18 cellular contexts compared by ENCODE assay signal in the genomic region with DNA sequence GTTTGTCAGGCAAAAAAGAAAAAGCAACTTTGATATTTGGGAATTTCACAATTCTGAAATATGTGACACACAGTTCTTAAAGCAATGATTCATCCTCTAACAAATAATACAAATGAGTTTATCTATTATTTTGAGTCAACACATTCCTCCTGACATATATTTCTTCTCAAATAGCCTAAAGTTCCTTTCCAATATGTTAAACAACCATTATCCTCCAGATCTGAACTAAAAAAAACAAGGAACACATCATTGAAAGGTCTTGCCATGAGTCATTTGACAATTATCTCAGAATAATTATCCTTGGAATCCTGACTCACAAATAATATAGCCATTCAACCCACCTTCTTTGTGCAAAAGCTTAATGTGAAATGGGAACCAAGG.
A peak's percentile ranks its signal among the peaks of the same experiment; 100 is the strongest.
DNase-seq lines count a peak whose midpoint lies in the region; ATAC-seq, FAIRE-seq and TF ChIP-seq lines count a peak whose summit lies in the region.
"Had no signal": no experiment of that assay in that cellular context is flagged by ENCODE, and none has a peak within 500 bp of the region (broad histone marks: within the 10 kb centered on the region; RNA-seq: fewer than 3 reads in every experiment).

No MANE protein-coding gene starts in this region.

- TF ChIP-seq CTCF in HepG2 (CRISPR knock-in tag; IDR thresholded peaks at IDR 0.05) = no peak
- no peak for TF ChIP-seq CTCF in right lobe of liver (IDR thresholded peaks at IDR 0.05)
- TF ChIP-seq CTCF in fibroblast of the aortic adventitia (IDR thresholded peaks at IDR 0.05; ENCODE audit: insufficient read depth, low read length) = no peak
- no peak for TF ChIP-seq CTCF in lower leg skin (IDR thresholded peaks at IDR 0.05)

- POLR2A ChIA-PET in HepG2 (lab: Yijun Ruan, JAX) = no interaction called here

- ATAC-seq in HepG2 (no peak), right lobe of liver (no peak), SK-N-SH treated with all-trans-retinoic acid at 6 μM for 48 hours (peak; percentile 72)
- ATAC-seq: left cardiac atrium had no signal

- H2AFZ ChIP-seq in HepG2 (ENCODE audit: low read length) = no peak overlapping the region
- H2AFZ ChIP-seq: neural progenitor cell had no signal

- H4K20me1 ChIP-seq in HepG2 (ENCODE audit: insufficient read depth, low read length) = no peaks in the 10 kb centered on the region

- peak; percentile 1 for DNase-seq in HepG2 (ENCODE audit: low spot score)
- DNase-seq in right lobe of liver = no peak
- peak; percentile 75 for DNase-seq in fibroblast of the aortic adventitia (ENCODE audit: low read depth)
- no peak for DNase-seq in stimulated activated CD4-positive, alpha-beta T cell treated with anti-CD3 and anti-CD28 coated beads, Interleukin-4, amount 100 ng/mL, for 24 hours
- no peak for DNase-seq in NCI-H524 treated with DMSO at 0.1 percent for 48 hours (lab: John Stamatoyannopoulos, UW)
- no peak for DNase-seq in SHP77 (lab: John Stamatoyannopoulos, UW)
- DNase-seq in lower leg skin (ENCODE audit: low spot score in 2 of 2) = no peak
- DNase-seq: ACHN; activated CD4-positive, alpha-beta T cell treated with anti-CD3 and anti-CD28 coated beads, Interleukin-2, amount 10 ng/mL, durations not matched to agents 7 days and 5 days; activated effector memory CD4-positive, alpha-beta T cell treated with Interleukin-2 at 50 U/mL for 16 hours; central memory CD4-positive, alpha-beta T cell; DMS53; left cardiac atrium; NCI-H2107; stimulated activated CD4-positive, alpha-beta T cell treated with anti-CD3 and anti-CD28 coated beads, Interleukin-15, amount 100 ng/mL, for 24 hours had no signal

- FAIRE-seq in HepG2 (lab: Jason Lieb, UNC) = no peak

- in situ Hi-C loops in HepG2 (cut with HindIII; ENCODE audit: extremely low pct_ligation_motif_present, low pct_unique_long_range_greater_than_20kb) = no loop called here

- H3K9me3 ChIP-seq in HepG2 (ENCODE audit: low read length) (no peaks in the 10 kb centered on the region), right lobe of liver (no peaks in the 10 kb centered on the region)

- H3K27ac ChIP-seq in HepG2 (ENCODE audit: extremely low read length, insufficient read depth, low read length) (no peak overlapping the region), right lobe of liver (no peak overlapping the region)
- H3K27ac ChIP-seq: KMS-11, neural progenitor cell had no signal

- no peak for TF ChIP-seq RAD21 in HepG2 (CRISPR knock-in tag; IDR thresholded peaks at IDR 0.05)

- H3K4me3 ChIP-seq in HepG2 (replicated peaks in 1 of 3; ENCODE audit: insufficient read depth in 1 of 3, low read depth in 2 of 3, low read length in 3 of 3) (no peak overlapping the region), right lobe of liver (no peak overlapping the region), fibroblast of the aortic adventitia (ENCODE audit: low read depth, low read length) (no peak overlapping the region), lower leg skin (ENCODE audit: low read depth, poor library complexity, severe bottlenecking) (no peak overlapping the region)
- H3K4me3 ChIP-seq: neural progenitor cell had no signal

- H3K9ac ChIP-seq in HepG2 (ENCODE audit: insufficient read depth, low read depth, low read length) = no peak overlapping the region
- H3K9ac ChIP-seq: KMS-11, neural progenitor cell had no signal

- no peak for TF ChIP-seq EP300 in HepG2 (IDR thresholded peaks at IDR 0.05; ENCODE audit: low read depth in 2 of 2, low read length in 2 of 2)
- TF ChIP-seq EP300 in HepG2 (CRISPR knock-in tag; IDR thresholded peaks at IDR 0.05; ENCODE audit: borderline replicate concordance) = no peak

- intact Hi-C loops in HepG2 (cut with micrococcal nuclease; ENCODE audit: unreplicated experiment) = no loop called here
- intact Hi-C loops in right lobe of liver (cut with DNase I) = no loop called here
- intact Hi-C loops in lower leg skin (cut with DNase I; ENCODE audit: low total_unique reads) = no loop called here

- CTCF ChIA-PET in HepG2 (lab: Yijun Ruan, JAX; ENCODE audit: low intra/inter-chr PET ratio, low total read pairs) = no interaction called here

- H3K4me1 ChIP-seq in HepG2 (ENCODE audit: insufficient read depth, low read length) (no peaks in the 10 kb centered on the region), right lobe of liver (no peaks in the 10 kb centered on the region)
- H3K4me1 ChIP-seq: neural progenitor cell had no signal

- H3K36me3 ChIP-seq in HepG2 (replicated peaks in 1 of 2; ENCODE audit: control insufficient read depth in 1 of 2, insufficient read depth in 2 of 2, low read length in 2 of 2) = no peaks in the 10 kb centered on the region
- H3K36me3 ChIP-seq in right lobe of liver = no peaks in the 10 kb centered on the region
- H3K36me3 ChIP-seq: neural progenitor cell had no signal

- no peak overlapping the region for H3K4me2 ChIP-seq in HepG2 (ENCODE audit: low read depth, low read length)
- H3K4me2 ChIP-seq: KMS-11, neural progenitor cell had no signal

- H3K27me3 ChIP-seq in HepG2 (ENCODE audit: control insufficient read depth in 1 of 2, insufficient read depth in 2 of 2, low read length in 2 of 2) (no peaks in the 10 kb centered on the region), right lobe of liver (no peaks in the 10 kb centered on the region)
- H3K27me3 ChIP-seq: neural progenitor cell had no signal

- no TSS peak for BruUV-seq in HepG2 (replicated peaks; lab: Mats Ljungman, UMichigan)

- no peaks in the 10 kb centered on the region for H3K79me2 ChIP-seq in HepG2 (ENCODE audit: insufficient read depth, low read length)

- TF ChIP-seq POLR2A in HepG2 (IDR thresholded peaks at IDR 0.05; ENCODE audit: insufficient read depth in 1 of 2, low read depth in 2 of 2, low read length in 2 of 2) (no peak), right lobe of liver (IDR thresholded peaks at IDR 0.05) (no peak), lower leg skin (IDR thresholded peaks at IDR 0.05) (no peak)

TF ChIP-seq in HepG2, 621 proteins besides CTCF, POLR2A, EP300 and RAD21 (continues in another document):
- TF ChIP-seq HMG20A (CRISPR knock-in tag; IDR thresholded peaks at IDR 0.05; ENCODE audit: borderline replicate concordance) = no peak
- TF ChIP-seq ZNF616 (CRISPR knock-in tag; IDR thresholded peaks at IDR 0.05; ENCODE audit: low read depth) = no peak
- TF ChIP-seq HNRNPUL1 (IDR thresholded peaks at IDR 0.05; ENCODE audit: low read depth, low read length) = no peak
- TF ChIP-seq, protein P1, sequence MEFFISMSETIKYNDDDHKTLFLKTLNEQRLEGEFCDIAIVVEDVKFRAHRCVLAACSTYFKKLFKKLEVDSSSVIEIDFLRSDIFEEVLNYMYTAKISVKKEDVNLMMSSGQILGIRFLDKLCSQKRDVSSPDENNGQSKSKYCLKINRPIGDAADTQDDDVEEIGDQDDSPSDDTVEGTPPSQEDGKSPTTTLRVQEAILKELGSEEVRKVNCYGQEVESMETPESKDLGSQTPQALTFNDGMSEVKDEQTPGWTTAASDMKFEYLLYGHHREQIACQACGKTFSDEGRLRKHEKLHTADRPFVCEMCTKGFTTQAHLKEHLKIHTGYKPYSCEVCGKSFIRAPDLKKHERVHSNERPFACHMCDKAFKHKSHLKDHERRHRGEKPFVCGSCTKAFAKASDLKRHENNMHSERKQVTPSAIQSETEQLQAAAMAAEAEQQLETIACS (CRISPR knock-in tag; IDR thresholded peaks at IDR 0.05) = no peak
- TF ChIP-seq RFX1 (IDR thresholded peaks at IDR 0.05) = no peak
- TF ChIP-seq ETV5 (CRISPR knock-in tag; IDR thresholded peaks at IDR 0.05; ENCODE audit: borderline replicate concordance) = no peak
- no peak for TF ChIP-seq SSRP1 (CRISPR knock-in tag; IDR thresholded peaks at IDR 0.05)
- TF ChIP-seq REXO4 (CRISPR knock-in tag; IDR thresholded peaks at IDR 0.05; ENCODE audit: borderline replicate concordance) = no peak
- no peak for TF ChIP-seq KLF12 (CRISPR knock-in tag; IDR thresholded peaks at IDR 0.05; ENCODE audit: borderline replicate concordance)
- no peak for TF ChIP-seq ARNT2 (CRISPR knock-in tag; IDR thresholded peaks at IDR 0.05; ENCODE audit: low read depth)
- TF ChIP-seq ZNF33B (CRISPR knock-in tag; IDR thresholded peaks at IDR 0.05) = no peak
- TF ChIP-seq MLLT10 (CRISPR knock-in tag; IDR thresholded peaks at IDR 0.05) = no peak
- TF ChIP-seq ATF7-NPFF (CRISPR knock-in tag; IDR thresholded peaks at IDR 0.05; ENCODE audit: low read depth) = no peak
- no peak for TF ChIP-seq NR2F2 (IDR thresholded peaks at IDR 0.05; ENCODE audit: borderline replicate concordance, low read depth)
- no peak for TF ChIP-seq ZNF557 (CRISPR knock-in tag; IDR thresholded peaks at IDR 0.05)

TF ChIP-seq in SK-N-SH treated with all-trans-retinoic acid at 6 μM for 48 hours, 23 proteins besides CTCF, POLR2A, EP300 and RAD21 (continues in another document):
- TF ChIP-seq, protein P2, sequence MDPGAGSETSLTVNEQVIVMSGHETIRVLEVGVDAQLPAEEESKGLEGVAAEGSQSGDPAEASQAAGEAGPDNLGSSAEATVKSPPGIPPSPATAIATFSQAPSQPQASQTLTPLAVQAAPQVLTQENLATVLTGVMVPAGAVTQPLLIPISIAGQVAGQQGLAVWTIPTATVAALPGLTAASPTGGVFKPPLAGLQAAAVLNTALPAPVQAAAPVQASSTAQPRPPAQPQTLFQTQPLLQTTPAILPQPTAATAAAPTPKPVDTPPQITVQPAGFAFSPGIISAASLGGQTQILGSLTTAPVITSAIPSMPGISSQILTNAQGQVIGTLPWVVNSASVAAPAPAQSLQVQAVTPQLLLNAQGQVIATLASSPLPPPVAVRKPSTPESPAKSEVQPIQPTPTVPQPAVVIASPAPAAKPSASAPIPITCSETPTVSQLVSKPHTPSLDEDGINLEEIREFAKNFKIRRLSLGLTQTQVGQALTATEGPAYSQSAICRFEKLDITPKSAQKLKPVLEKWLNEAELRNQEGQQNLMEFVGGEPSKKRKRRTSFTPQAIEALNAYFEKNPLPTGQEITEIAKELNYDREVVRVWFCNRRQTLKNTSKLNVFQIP (CRISPR knock-in tag; IDR thresholded peaks at IDR 0.05; ENCODE audit: borderline replicate concordance, low read depth) = no peak
- TF ChIP-seq TOX (CRISPR knock-in tag; IDR thresholded peaks at IDR 0.05; ENCODE audit: borderline replicate concordance) = peak; percentile 70; the same call in 1 of the 2 replicates
- TF ChIP-seq ZNF565 (CRISPR knock-in tag; conservative IDR thresholded peaks at IDR 0.05; ENCODE audit: low read depth) = no peak
- TF ChIP-seq OSR1 (CRISPR knock-in tag; IDR thresholded peaks at IDR 0.05) = no peak
- no peak for TF ChIP-seq CSDC2 (CRISPR knock-in tag; IDR thresholded peaks at IDR 0.05)
- TF ChIP-seq SNAI2 (CRISPR knock-in tag; IDR thresholded peaks at IDR 0.05) = no peak
- no peak for TF ChIP-seq ARNTL (CRISPR knock-in tag; IDR thresholded peaks at IDR 0.05; ENCODE audit: borderline replicate concordance, low read depth)
- TF ChIP-seq ZFP3 (CRISPR knock-in tag; IDR thresholded peaks at IDR 0.05) = no peak
- no peak for TF ChIP-seq PPARA (CRISPR knock-in tag; IDR thresholded peaks at IDR 0.05; ENCODE audit: borderline replicate concordance)
- peak; percentile 81 for TF ChIP-seq ZC3H10 (CRISPR knock-in tag; IDR thresholded peaks at IDR 0.05)
- TF ChIP-seq ESRRG (CRISPR knock-in tag; IDR thresholded peaks at IDR 0.05) = no peak

Comparison
In these comparisons a context has a peak if more than half of its experiments do, and no peak if none do; other contexts are left out.
1. DNase-seq: peak in HepG2 (single experiment) and fibroblast of the aortic adventitia (single experiment); none in right lobe of liver (0 of 3), stimulated activated CD4-positive, alpha-beta T cell treated with anti-CD3 and anti-CD28 coated beads, Interleukin-4, amount 100 ng/mL, for 24 hours (single experiment), NCI-H524 treated with DMSO at 0.1 percent for 48 hours (single experiment), SHP77 (0 of 2) and lower leg skin (0 of 2).
2. Of the 2 proteins assayed by ChIP-seq in both HepG2 and SK-N-SH treated with all-trans-retinoic acid at 6 μM for 48 hours: peak only in HepG2: none; only in SK-N-SH treated with all-trans-retinoic acid at 6 μM for 48 hours: PATZ1; in both: none; in neither: 1.